ENCODE assay signal across 1 cellular context in genomic region chr16:85288869-85289660, GRCh38.
TF ChIP-seq lines count a peak whose summit lies in the region.

No MANE protein-coding gene starts in this region.

TF ChIP-seq in HepG2, 621 proteins besides CTCF, POLR2A, EP300 and RAD21 (continued from another document and continues in another):
- TF ChIP-seq PAXIP1 (CRISPR knock-in tag; conservative IDR thresholded peaks at IDR 0.05) = peak; percentile 99
- no peak for TF ChIP-seq MAFK (conservative IDR thresholded peaks at IDR 0.05 in 1 of 2, IDR thresholded peaks at IDR 0.05 in 1 of 2; ENCODE audit: low read length in 2 of 2)
- TF ChIP-seq PREB (CRISPR knock-in tag; IDR thresholded peaks at IDR 0.05) = no peak
- TF ChIP-seq TBX2 (CRISPR knock-in tag; IDR thresholded peaks at IDR 0.05; ENCODE audit: borderline replicate concordance) = peak; percentile 98
- TF ChIP-seq ZNF362 (CRISPR knock-in tag; IDR thresholded peaks at IDR 0.05; ENCODE audit: borderline replicate concordance) = peak; percentile 54; the same call in 1 of the 2 replicates
- peak; percentile 94 for TF ChIP-seq HOXA3 (CRISPR knock-in tag; IDR thresholded peaks at IDR 0.05)
- TF ChIP-seq ZNF580 (CRISPR knock-in tag; IDR thresholded peaks at IDR 0.05; ENCODE audit: borderline replicate concordance, low read depth) = 0 out of 2 replicates have a peak, but pooled peaks have one; percentile 66
- peak; percentile 97 for TF ChIP-seq NR2C2 (CRISPR knock-in tag; IDR thresholded peaks at IDR 0.05; ENCODE audit: borderline replicate concordance)
- TF ChIP-seq MED13 (CRISPR knock-in tag; IDR thresholded peaks at IDR 0.05) = peak; percentile 75
- TF ChIP-seq ZNF441 (CRISPR knock-in tag; IDR thresholded peaks at IDR 0.05; ENCODE audit: borderline replicate concordance) = no peak
- no peak; the same call in 1 of the 2 replicates for TF ChIP-seq ZNF558 (CRISPR knock-in tag; IDR thresholded peaks at IDR 0.05; ENCODE audit: borderline replicate concordance)
- no peak for TF ChIP-seq DMTF1 (CRISPR knock-in tag; IDR thresholded peaks at IDR 0.05)
- peak; percentile 94 for TF ChIP-seq PATZ1 (CRISPR knock-in tag; IDR thresholded peaks at IDR 0.05)
- TF ChIP-seq ZFP82 (CRISPR knock-in tag; IDR thresholded peaks at IDR 0.05; ENCODE audit: borderline replicate concordance) = no peak; the same call in 1 of the 2 replicates
- TF ChIP-seq KAT7 (CRISPR knock-in tag; IDR thresholded peaks at IDR 0.05; ENCODE audit: borderline replicate concordance) = peak; percentile 79; the same call in 1 of the 2 replicates
- TF ChIP-seq GPN1 (CRISPR knock-in tag; IDR thresholded peaks at IDR 0.05; ENCODE audit: borderline replicate concordance) = no peak
- TF ChIP-seq ATF5 (CRISPR knock-in tag; IDR thresholded peaks at IDR 0.05; ENCODE audit: low read depth) = peak; percentile 57; the same call in 1 of the 2 replicates
- peak; percentile 94; the same call in 1 of the 2 replicates for TF ChIP-seq NR1H2 (CRISPR knock-in tag; IDR thresholded peaks at IDR 0.05; ENCODE audit: borderline replicate concordance, low read depth)
- peak; percentile 91; the same call in 1 of the 2 replicates for TF ChIP-seq CHD4 (IDR thresholded peaks at IDR 0.05; ENCODE audit: borderline replicate concordance, low read length)
- 0 out of 2 replicates have a peak, but pooled peaks have one; percentile 78 for TF ChIP-seq DZIP1 (CRISPR knock-in tag; IDR thresholded peaks at IDR 0.05)
- no peak; the same call in 1 of the 2 replicates for TF ChIP-seq THAP9 (CRISPR knock-in tag; IDR thresholded peaks at IDR 0.05; ENCODE audit: borderline replicate concordance)
- no peak for TF ChIP-seq MYNN (CRISPR knock-in tag; IDR thresholded peaks at IDR 0.05; ENCODE audit: low read depth)
- 0 out of 2 replicates have a peak, but pooled peaks have one; percentile 10 for TF ChIP-seq AHR (CRISPR knock-in tag; IDR thresholded peaks at IDR 0.05)
- TF ChIP-seq ZNF709 (CRISPR knock-in tag; IDR thresholded peaks at IDR 0.05) = peak; percentile 89; the same call in 1 of the 2 replicates
- TF ChIP-seq JUN (CRISPR knock-in tag; IDR thresholded peaks at IDR 0.05) = peak; percentile 83
- no peak; the same call in 1 of the 2 replicates for TF ChIP-seq ZNF274 (CRISPR knock-in tag; IDR thresholded peaks at IDR 0.05)
- TF ChIP-seq ZNF724P (CRISPR knock-in tag; IDR thresholded peaks at IDR 0.05; ENCODE audit: borderline replicate concordance) = peak; percentile 64; the same call in 1 of the 2 replicates
- TF ChIP-seq ZNF597 (CRISPR knock-in tag; IDR thresholded peaks at IDR 0.05) = no peak
- TF ChIP-seq RXRB (CRISPR knock-in tag; IDR thresholded peaks at IDR 0.05; ENCODE audit: borderline replicate concordance) = peak; percentile 99
- TF ChIP-seq HMGXB4 (CRISPR knock-in tag; IDR thresholded peaks at IDR 0.05; ENCODE audit: borderline replicate concordance in 1 of 2, low read depth in 1 of 2) = peak; percentile 17 to 28; a peak in 1 of 4 replicates
- 0 out of 2 replicates have a peak, but pooled peaks have one; percentile 29 for TF ChIP-seq ZNF678 (CRISPR knock-in tag; IDR thresholded peaks at IDR 0.05)
- TF ChIP-seq MAZ (IDR thresholded peaks at IDR 0.05; ENCODE audit: borderline replicate concordance, low read depth, low read length) = 0 out of 2 replicates have a peak, but pooled peaks have one; percentile 34
- peak; percentile 82 for TF ChIP-seq MAZ (CRISPR knock-in tag; IDR thresholded peaks at IDR 0.05; ENCODE audit: low read depth)
